ENCODE assay signal across 1 cellular context in the genomic region with DNA sequence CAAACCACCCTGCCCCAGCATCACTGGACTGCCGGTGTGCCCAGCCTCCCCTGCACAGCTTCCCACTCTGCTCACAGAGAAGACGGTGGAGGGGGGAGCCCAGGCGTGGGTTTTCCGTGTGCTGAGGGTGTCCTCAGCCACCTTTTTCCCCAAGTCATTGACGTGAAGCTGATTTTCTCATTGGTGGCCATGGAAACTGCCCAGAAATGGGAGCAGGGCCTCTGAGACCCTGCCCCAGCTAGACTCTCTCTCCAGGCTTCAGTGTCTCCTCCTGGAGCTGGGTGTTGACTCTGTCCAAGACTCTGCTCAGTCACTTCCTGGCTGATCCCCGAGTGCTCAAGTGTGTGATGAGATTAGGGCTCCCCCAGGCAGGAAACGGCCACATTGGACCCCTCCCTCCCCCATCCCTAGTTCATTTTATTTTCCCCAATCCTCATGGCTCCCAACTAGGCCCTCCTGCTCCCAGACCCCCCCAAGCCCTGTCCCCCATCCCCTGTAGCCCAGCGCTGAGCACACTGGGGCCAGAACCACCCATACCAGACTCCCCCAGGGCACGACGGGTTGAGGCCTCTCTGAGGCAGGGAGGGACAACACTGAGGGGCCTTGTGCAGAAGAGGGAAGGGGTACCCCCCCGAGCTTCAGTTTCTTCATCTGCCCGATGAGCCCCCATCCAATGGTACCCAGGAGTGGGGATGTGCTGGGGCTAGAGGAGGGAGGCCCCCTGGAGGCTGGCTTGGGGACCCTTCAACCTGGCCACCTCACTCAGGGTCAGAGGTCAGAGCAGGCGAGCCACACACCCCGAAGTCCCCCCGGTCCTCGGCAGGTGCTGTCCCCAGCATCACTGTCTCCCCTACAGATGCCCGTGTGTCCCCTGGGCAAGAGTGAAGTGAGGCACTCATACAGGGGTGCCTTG.
TF ChIP-seq lines count a peak whose summit lies in the region.

No MANE protein-coding gene starts in this region.

TF ChIP-seq in endothelial cell of umbilical vein, 7 proteins besides CTCF, POLR2A, EP300 and RAD21:
- TF ChIP-seq FOS (IDR thresholded peaks at IDR 0.05; ENCODE audit: borderline replicate concordance, insufficient read depth, low read length) (no peak), GATA2 (IDR thresholded peaks at IDR 0.05; ENCODE audit: insufficient read depth, insufficient read length, low read depth, low read length) (no peak), JUN (IDR thresholded peaks at IDR 0.05; ENCODE audit: borderline replicate concordance, insufficient read depth, insufficient read length, low read depth) (no peak), MYC (IDR thresholded peaks at IDR 0.05; ENCODE audit: low read depth, low read length) (no peak), POLR2AphosphoS5 (IDR thresholded peaks at IDR 0.05; ENCODE audit: insufficient read depth, low read depth, low read length) (no peak), EZH2 (IDR thresholded peaks at IDR 0.05; ENCODE audit: borderline replicate concordance, low read depth, low read length, severe bottlenecking) (no peak)
- TF ChIP-seq, protein P1, sequence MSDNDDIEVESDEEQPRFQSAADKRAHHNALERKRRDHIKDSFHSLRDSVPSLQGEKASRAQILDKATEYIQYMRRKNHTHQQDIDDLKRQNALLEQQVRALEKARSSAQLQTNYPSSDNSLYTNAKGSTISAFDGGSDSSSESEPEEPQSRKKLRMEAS (IDR thresholded peaks at IDR 0.05; ENCODE audit: insufficient read depth, insufficient read length), result no peak
TF ChIP-seq in endothelial cell of umbilical vein: peak in this region for 0.
